In the genomic region with DNA sequence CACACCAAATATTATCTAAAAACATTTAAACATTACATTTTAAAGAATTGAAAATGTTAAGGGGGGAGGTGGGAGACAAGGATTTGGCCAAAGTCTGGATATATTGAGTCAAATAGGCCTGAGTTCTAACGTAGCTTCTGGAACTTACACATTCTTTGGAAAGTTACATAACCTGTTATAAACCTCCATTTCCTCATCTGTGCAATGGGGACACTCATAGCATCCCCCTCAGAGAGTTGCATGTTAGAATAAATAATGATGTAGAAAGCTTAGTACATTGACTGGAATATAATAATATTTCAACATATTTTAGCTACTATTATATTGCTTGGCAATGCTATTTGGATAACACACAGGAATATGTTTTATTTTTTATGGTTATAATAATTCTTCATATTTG, we compare ENCODE assay signal across 1 cellular context.
TF ChIP-seq lines count a peak whose summit lies in the region.

No MANE protein-coding gene starts in this region.

TF ChIP-seq in HepG2, 621 proteins besides CTCF, POLR2A, EP300 and RAD21 (continued from another document):
- no peak for TF ChIP-seq ZNF512B (CRISPR knock-in tag; IDR thresholded peaks at IDR 0.05; ENCODE audit: borderline replicate concordance)
